ENCODE assay signal across 15 cellular contexts in genomic region chr3:5731100-5731499, GRCh38.
DNase-seq lines count a peak whose midpoint lies in the region; ATAC-seq and TF ChIP-seq lines count a peak whose summit lies in the region.
"Had no signal": no experiment of that assay in that cellular context is flagged by ENCODE, and none has a peak within 500 bp of the region (broad histone marks: within the 10 kb centered on the region; RNA-seq: fewer than 3 reads in every experiment).

No MANE protein-coding gene starts in this region.

- no peaks in the 10 kb centered on the region for H3K79me2 ChIP-seq in SK-N-SH (ENCODE audit: insufficient read depth)

- no peak for TF ChIP-seq RAD21 in SK-N-SH (IDR thresholded peaks at IDR 0.05; ENCODE audit: low read length)

- in situ Hi-C loops in KBM-7 (cut with MboI; ENCODE audit: low pct_unique_long_range_greater_than_20kb, low sequenced_read_pairs): no loop called here

- no peak for TF ChIP-seq EP300 in SK-N-SH (IDR thresholded peaks at IDR 0.05; ENCODE audit: borderline replicate concordance in 1 of 2, low read depth in 1 of 2, low read length in 1 of 2)

- H3K4me3 ChIP-seq in SK-N-SH (ENCODE audit: low read depth in 2 of 2, low read length in 1 of 2): no peak overlapping the region
- no peak overlapping the region for H3K4me3 ChIP-seq in dorsolateral prefrontal cortex
- H3K4me3 ChIP-seq in testis: no peak overlapping the region
- H3K4me3 ChIP-seq in adrenal gland: no peak overlapping the region
- H3K4me3 ChIP-seq: SJCRH30, spleen had no signal

- H3F3A ChIP-seq in SK-N-SH (replicated peaks; ENCODE audit: insufficient read depth): no peaks in the 10 kb centered on the region

- H3K27me3 Mint-ChIP-seq in T-helper 2 cell treated with Interferon-gamma antibody and Interleukin-4, amounts not matched to agents 5 μg/mL and 100 μg/mL, for 36 hours (ENCODE audit: low read depth): no peaks in the 10 kb centered on the region
- H3K27me3 Mint-ChIP-seq: activated CD4-positive, alpha-beta T cell treated with anti-CD3 and anti-CD28 coated beads, Interleukin-2, amount 10 ng/mL, durations not matched to agents 7 days and 5 days; naive B cell had no signal

- H3K36me3 ChIP-seq in SK-N-SH (replicated peaks in 1 of 2; ENCODE audit: control insufficient read depth in 1 of 2, insufficient read depth in 2 of 2, low read length in 1 of 2): no peaks in the 10 kb centered on the region
- no peaks in the 10 kb centered on the region for H3K36me3 ChIP-seq in testis (ENCODE audit: low read depth, missing control alignments)
- no peaks in the 10 kb centered on the region for H3K36me3 ChIP-seq in adrenal gland (replicated peaks in 1 of 2)
- H3K36me3 ChIP-seq: SJCRH30, spleen had no signal

- TF ChIP-seq POLR2A in testis (IDR thresholded peaks at IDR 0.05): no peak
- TF ChIP-seq POLR2A in adrenal gland (IDR thresholded peaks at IDR 0.05): no peak

- TF ChIP-seq CTCF in SK-N-SH (IDR thresholded peaks at IDR 0.05) (peak; percentile 21; the same call in 1 of the 2 replicates), dorsolateral prefrontal cortex (IDR thresholded peaks at IDR 0.05 in 54 of 56, conservative IDR thresholded peaks at IDR 0.05 in 2 of 56; ENCODE audit: low read depth in 1 of 56, partially characterized antibody in 56 of 56) (peak in 40 of 56 donors; percentile 9 to 56 (median 32)), testis (IDR thresholded peaks at IDR 0.05) (peak in 2 of 3 experiments; percentile 44 to 49), adrenal gland (IDR thresholded peaks at IDR 0.05) (peak in 3 of 6 experiments; percentile 23 to 32 (median 24))

- WGBS in SK-N-SH (ENCODE audit: low lambda C conversion rate): 15% methylated on average over 2 of the region's 2 CpGs
- 76 to 78% methylated on average over 2 of the region's 2 CpGs for WGBS in testis, 2 donors
- WGBS in adrenal gland, 4 donors: 29 to 60% (median 40%) methylated on average over 2 of the region's 2 CpGs

- CTCF ChIA-PET in SK-N-SH (lab: Yijun Ruan, JAX): no interaction called here

- H3K9me3 ChIP-seq in SK-N-SH (no peaks in the 10 kb centered on the region), testis (no peaks in the 10 kb centered on the region), adrenal gland (replicated peaks in 1 of 3) (no peaks in the 10 kb centered on the region)
- H3K9me3 ChIP-seq: SJCRH30, spleen had no signal

- H3K4me3 Mint-ChIP-seq in T-helper 2 cell treated with Interferon-gamma antibody and Interleukin-4, amounts not matched to agents 5 μg/mL and 100 μg/mL, for 36 hours: no peak overlapping the region
- H3K4me3 Mint-ChIP-seq: activated CD4-positive, alpha-beta T cell treated with anti-CD3 and anti-CD28 coated beads, Interleukin-2, amount 10 ng/mL, durations not matched to agents 7 days and 5 days; activated naive CD8-positive, alpha-beta T cell; naive B cell had no signal

- H3K9me3 Mint-ChIP-seq in T-helper 2 cell treated with Interferon-gamma antibody and Interleukin-4, amounts not matched to agents 5 μg/mL and 100 μg/mL, for 36 hours: no peaks in the 10 kb centered on the region
- H3K9me3 Mint-ChIP-seq: activated CD4-positive, alpha-beta T cell treated with anti-CD3 and anti-CD28 coated beads, Interleukin-2, amount 10 ng/mL, durations not matched to agents 7 days and 5 days; naive B cell had no signal

- H3K4me1 ChIP-seq in SK-N-SH (ENCODE audit: control insufficient read depth in 1 of 2, insufficient read depth in 2 of 2, low read depth in 1 of 2, low read length in 1 of 2) (no peaks in the 10 kb centered on the region), testis (peaks cover 7% of the 10 kb centered on the region), adrenal gland (replicated peaks in 1 of 2) (no peaks in the 10 kb centered on the region)
- H3K4me1 ChIP-seq: SJCRH30, spleen had no signal

- no peaks in the 10 kb centered on the region for H3K36me3 Mint-ChIP-seq in T-helper 2 cell treated with Interferon-gamma antibody and Interleukin-4, amounts not matched to agents 5 μg/mL and 100 μg/mL, for 36 hours (ENCODE audit: low read depth)
- H3K36me3 Mint-ChIP-seq: activated naive CD8-positive, alpha-beta T cell; naive B cell had no signal

- H3K9me2 ChIP-seq in SK-N-SH: no peaks in the 10 kb centered on the region

- intact Hi-C loops in dorsolateral prefrontal cortex (cut with DNase I) (no loop called here), testis (cut with DNase I; ENCODE audit: low total_unique reads) (no loop called here), adrenal gland (cut with DNase I) (no loop called here)

- H3K27ac ChIP-seq in SK-N-SH (ENCODE audit: low read depth in 2 of 2, low read length in 1 of 2) (no peak overlapping the region), dorsolateral prefrontal cortex (no peak overlapping the region), testis (no peak overlapping the region), adrenal gland (no peak overlapping the region)
- H3K27ac ChIP-seq: SJCRH30, spleen had no signal

- H4K20me1 ChIP-seq in SK-N-SH (ENCODE audit: insufficient read depth): no peaks in the 10 kb centered on the region

- no peak overlapping the region for H3K9ac ChIP-seq in SK-N-SH

- no peak overlapping the region for H3K27ac Mint-ChIP-seq in T-helper 2 cell treated with Interferon-gamma antibody and Interleukin-4, amounts not matched to agents 5 μg/mL and 100 μg/mL, for 36 hours
- H3K27ac Mint-ChIP-seq: activated CD4-positive, alpha-beta T cell treated with anti-CD3 and anti-CD28 coated beads, Interleukin-2, amount 10 ng/mL, durations not matched to agents 7 days and 5 days; activated naive CD8-positive, alpha-beta T cell; naive B cell had no signal

- H2AFZ ChIP-seq in SK-N-SH (ENCODE audit: low read depth): no peak overlapping the region

- DNase-seq in SK-N-SH (peak; percentile 0), KBM-7 (peak; percentile 10), dorsolateral prefrontal cortex (no peak), testis (peak; percentile 33), adrenal gland (no peak), cerebellar nuclear complex (lab: John Stamatoyannopoulos, UW) (no peak)
- DNase-seq in T-helper 2 cell treated with Interferon-gamma antibody and Interleukin-4, amounts not matched to agents 5 μg/mL and 100 μg/mL, for 36 hours (ENCODE audit: low spot score): no peak
- DNase-seq: activated CD4-positive, alpha-beta T cell treated with anti-CD3 and anti-CD28 coated beads, Interleukin-2, amount 10 ng/mL, durations not matched to agents 7 days and 5 days; hippocampal formation; naive B cell; NCI-H2029; spleen had no signal

- no peak for ATAC-seq in SK-N-SH treated with all-trans-retinoic acid at 6 μM for 48 hours

- no peak overlapping the region for H3K4me2 ChIP-seq in SK-N-SH

- no peaks in the 10 kb centered on the region for H3K4me1 Mint-ChIP-seq in T-helper 2 cell treated with Interferon-gamma antibody and Interleukin-4, amounts not matched to agents 5 μg/mL and 100 μg/mL, for 36 hours (ENCODE audit: low read depth)
- H3K4me1 Mint-ChIP-seq: activated CD4-positive, alpha-beta T cell treated with anti-CD3 and anti-CD28 coated beads, Interleukin-2, amount 10 ng/mL, durations not matched to agents 7 days and 5 days; naive B cell had no signal

- H3K27me3 ChIP-seq in SK-N-SH (ENCODE audit: insufficient read depth) (no peaks in the 10 kb centered on the region), dorsolateral prefrontal cortex (peaks cover 0 to 5% (median 0%) of the 10 kb centered on the region in 45 donors), testis (no peaks in the 10 kb centered on the region), adrenal gland (no peaks in the 10 kb centered on the region)
- H3K27me3 ChIP-seq: spleen had no signal

- POLR2A ChIA-PET in SK-N-SH (lab: Yijun Ruan, JAX): no interaction called here

TF ChIP-seq in SK-N-SH, 30 proteins besides CTCF, POLR2A, EP300 and RAD21:
- TF ChIP-seq EZH2phosphoT487 (IDR thresholded peaks at IDR 0.05; ENCODE audit: borderline replicate concordance, low read depth) (no peak), GATA2 (CRISPR knock-in tag; IDR thresholded peaks at IDR 0.05) (no peak)

TF ChIP-seq in SK-N-SH treated with all-trans-retinoic acid at 6 μM for 48 hours, 23 proteins besides CTCF, POLR2A, EP300 and RAD21 (continues in another document):
- TF ChIP-seq CREB5 (CRISPR knock-in tag; IDR thresholded peaks at IDR 0.05; ENCODE audit: low read depth) (no peak), CSRNP3 (CRISPR knock-in tag; IDR thresholded peaks at IDR 0.05) (no peak), ZFP30 (CRISPR knock-in tag; IDR thresholded peaks at IDR 0.05) (no peak), ZC3H10 (CRISPR knock-in tag; IDR thresholded peaks at IDR 0.05) (no peak)

Comparison
In these comparisons a context has a peak if more than half of its experiments do, and no peak if none do; other contexts are left out.
1. DNase-seq: peak in SK-N-SH (single experiment), KBM-7 (single experiment) and testis (single experiment); none in dorsolateral prefrontal cortex (0 of 10), T-helper 2 cell treated with Interferon-gamma antibody and Interleukin-4, amounts not matched to agents 5 μg/mL and 100 μg/mL, for 36 hours (single experiment), adrenal gland (0 of 7) and cerebellar nuclear complex (0 of 2).